ENCODE assay signal across 1 cellular context in genomic region chr1:153260473-153260979, GRCh38.
TF ChIP-seq lines count a peak whose summit lies in the region.

No MANE protein-coding gene starts in this region.

TF ChIP-seq in GM12878, 131 proteins besides CTCF, POLR2A, EP300 and RAD21:
- no peak for TF ChIP-seq MLLT1 (IDR thresholded peaks at IDR 0.05)
- TF ChIP-seq BCL11A (IDR thresholded peaks at IDR 0.05; ENCODE audit: low read depth, low read length), result peak; percentile 37; the same call in 1 of the 2 replicates
- no peak for TF ChIP-seq BHLHE40 (IDR thresholded peaks at IDR 0.05; ENCODE audit: borderline replicate concordance in 1 of 2, low read depth in 2 of 2, low read length in 1 of 2)
- TF ChIP-seq RUNX3 (IDR thresholded peaks at IDR 0.05; ENCODE audit: low read length), result peak; percentile 55
- TF ChIP-seq MTA2 (IDR thresholded peaks at IDR 0.05; ENCODE audit: low read depth), result peak; percentile 45
- peak; percentile 66 for TF ChIP-seq SPI1 (IDR thresholded peaks at IDR 0.05; ENCODE audit: borderline replicate concordance, insufficient read depth, low read depth, low read length)
- TF ChIP-seq IKZF1 (conservative IDR thresholded peaks at IDR 0.05), result peak; percentile 9; the same call in 1 of the 2 replicates
